21 cellular contexts compared by ENCODE assay signal in the genomic region with DNA sequence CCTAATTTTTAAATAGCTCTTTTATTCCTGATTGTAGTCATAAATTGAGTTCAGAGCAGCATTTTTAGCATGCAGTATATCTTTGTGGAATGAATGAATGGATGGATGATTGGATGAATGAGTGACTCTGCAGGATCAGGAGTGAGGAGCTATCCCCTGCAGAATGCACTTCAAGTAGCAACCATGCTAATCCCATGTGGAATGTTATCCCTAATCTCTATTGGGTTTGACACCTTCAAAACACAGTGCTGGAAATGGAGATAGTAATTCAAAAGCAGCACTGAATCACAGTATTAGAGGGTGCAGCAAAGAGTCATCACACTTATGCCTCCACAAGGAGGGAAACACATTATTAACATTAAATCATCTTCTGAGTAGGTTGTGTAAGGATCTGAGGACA.
"Had no signal": no experiment of that assay in that cellular context is flagged by ENCODE, and none has a peak within 500 bp of the region (broad histone marks: within the 10 kb centered on the region; RNA-seq: fewer than 3 reads in every experiment).

No MANE protein-coding gene starts in this region.

- H3K27ac ChIP-seq: colonic mucosa, esophagus muscularis mucosa, foreskin keratinocyte, gastroesophageal sphincter, heart left ventricle, hepatocyte, left lung, lower lobe of right lung had no signal

- H3K27ac Mint-ChIP-seq: dendritic cell treated with granulocyte-macrophage colony-stimulating factor and Interleukin-4, amounts not matched to agents 40 ng/mL and 50 ng/mL, for 4 days; effector memory CD8-positive, alpha-beta T cell; immature natural killer cell; mesothelial cell of epicardium had no signal

- H3K79me2 ChIP-seq: hepatocyte had no signal

- DNase-seq: cerebellar nuclear complex; colonic mucosa; cortex of kidney; effector CD8-positive, alpha-beta T cell; effector memory CD8-positive, alpha-beta T cell; foreskin keratinocyte; heart left ventricle; hypothalamus; immature natural killer cell; islet precursor cell; kidney; left colon; left lung; left ventricle myocardium superior; lower lobe of right lung; mucosa of descending colon had no signal

- H3K9me3 ChIP-seq: colonic mucosa, esophagus muscularis mucosa, gastroesophageal sphincter, lower lobe of right lung had no signal

- H3K4me3 ChIP-seq: colonic mucosa, esophagus muscularis mucosa, gastroesophageal sphincter, heart left ventricle, hepatocyte, left lung, lower lobe of right lung, mucosa of descending colon had no signal

- H3K4me3 Mint-ChIP-seq: dendritic cell treated with granulocyte-macrophage colony-stimulating factor and Interleukin-4, amounts not matched to agents 40 ng/mL and 50 ng/mL, for 4 days; effector memory CD8-positive, alpha-beta T cell; immature natural killer cell; mesothelial cell of epicardium had no signal

- H3K4me1 ChIP-seq: colonic mucosa, esophagus muscularis mucosa, foreskin keratinocyte, gastroesophageal sphincter, heart left ventricle, left lung, lower lobe of right lung had no signal

- H3K27me3 ChIP-seq: colonic mucosa, esophagus muscularis mucosa, foreskin keratinocyte, gastroesophageal sphincter, heart left ventricle, hepatocyte, left lung had no signal

- H3K4me1 Mint-ChIP-seq: immature natural killer cell, mesothelial cell of epicardium had no signal

- H3K27me3 Mint-ChIP-seq: dendritic cell treated with granulocyte-macrophage colony-stimulating factor and Interleukin-4, amounts not matched to agents 40 ng/mL and 50 ng/mL, for 4 days; effector memory CD8-positive, alpha-beta T cell had no signal

- H3K4me2 ChIP-seq: hepatocyte had no signal

- H3K36me3 ChIP-seq: colonic mucosa, esophagus muscularis mucosa, gastroesophageal sphincter, heart left ventricle, left lung, lower lobe of right lung had no signal

- H3K36me3 Mint-ChIP-seq: immature natural killer cell, mesothelial cell of epicardium had no signal
